ENCODE assay signal across 17 cellular contexts in genomic region chr13:101307181-101307701, GRCh38.
DNase-seq lines count a peak whose midpoint lies in the region; ATAC-seq, FAIRE-seq and TF ChIP-seq lines count a peak whose summit lies in the region.
"Had no signal": no experiment of that assay in that cellular context is flagged by ENCODE, and none has a peak within 500 bp of the region (broad histone marks: within the 10 kb centered on the region; RNA-seq: fewer than 3 reads in every experiment).

No MANE protein-coding gene starts in this region.

- no peaks in the 10 kb centered on the region for H4K20me1 ChIP-seq in astrocyte (ENCODE audit: insufficient read depth, low read length)

- no peaks in the 10 kb centered on the region for H3K9me3 Mint-ChIP-seq in astrocyte (ENCODE audit: unreplicated experiment)
- H3K9me3 Mint-ChIP-seq: central memory CD8-positive, alpha-beta T cell had no signal

- no peaks in the 10 kb centered on the region for H3K27me3 Mint-ChIP-seq in astrocyte (ENCODE audit: low read depth, unreplicated experiment)
- H3K27me3 Mint-ChIP-seq: central memory CD8-positive, alpha-beta T cell had no signal

- no peak for TF ChIP-seq EP300 in upper lobe of left lung (IDR thresholded peaks at IDR 0.05)

- peak overlapping the region; percentile 3 for H3K9ac ChIP-seq in astrocyte (ENCODE audit: low read length)

- H3K36me3 ChIP-seq in astrocyte (ENCODE audit: insufficient read depth, low read length): no peaks in the 10 kb centered on the region
- no peaks in the 10 kb centered on the region for H3K36me3 ChIP-seq in upper lobe of left lung

- peak; percentile 57 for DNase-seq in H4 (ENCODE audit: low spot score)
- DNase-seq in astrocyte (ENCODE audit: low read depth): peak; percentile 100
- DNase-seq in kidney glomerular epithelial cell (lab: John Stamatoyannopoulos, UW): peak; percentile 30
- DNase-seq in upper lobe of left lung: no peak
- DNase-seq in RKO (ENCODE audit: low spot score): no peak
- no peak for DNase-seq in NCI-H2081 treated with DMSO at 0.1 percent for 48 hours (lab: John Stamatoyannopoulos, UW)
- DNase-seq: activated CD8-positive, alpha-beta T cell treated with anti-CD3 and anti-CD28 coated beads, Interleukin-2, amount 10 ng/mL, durations not matched to agents 7 days and 5 days; activated effector memory CD4-positive, alpha-beta T cell treated with Interleukin-2 at 50 U/mL for 16 hours; GOT3; right cardiac atrium; SHP77 had no signal

- H3K27ac Mint-ChIP-seq in astrocyte (ENCODE audit: unreplicated experiment): peak overlapping the region; percentile 86
- H3K27ac Mint-ChIP-seq: activated CD8-positive, alpha-beta T cell treated with anti-CD3 and anti-CD28 coated beads, Interleukin-2, amount 10 ng/mL, durations not matched to agents 7 days and 5 days had no signal

- peak; percentile 89 for FAIRE-seq in astrocyte (lab: Jason Lieb, UNC)
- FAIRE-seq: D721Med, GM12878, GM19239, TTC549 had no signal

- H3K4me3 Mint-ChIP-seq in astrocyte (ENCODE audit: unreplicated experiment): peak overlapping the region; percentile 16
- H3K4me3 Mint-ChIP-seq: activated CD8-positive, alpha-beta T cell treated with anti-CD3 and anti-CD28 coated beads, Interleukin-2, amount 10 ng/mL, durations not matched to agents 7 days and 5 days; central memory CD8-positive, alpha-beta T cell had no signal

- H3K9me3 ChIP-seq in astrocyte (ENCODE audit: insufficient read depth, low read depth, low read length) (no peaks in the 10 kb centered on the region), upper lobe of left lung (no peaks in the 10 kb centered on the region)

- no peak for TF ChIP-seq POLR2A in upper lobe of left lung (IDR thresholded peaks at IDR 0.05)

- no peak overlapping the region for H3K4me3 ChIP-seq in astrocyte (ENCODE audit: insufficient read depth, low read depth, low read length)
- H3K4me3 ChIP-seq in upper lobe of left lung: no peak overlapping the region
- H3K4me3 ChIP-seq: GM12878 had no signal

- H3K27me3 ChIP-seq in astrocyte (ENCODE audit: insufficient read depth, low read length): no peaks in the 10 kb centered on the region
- no peaks in the 10 kb centered on the region for H3K27me3 ChIP-seq in upper lobe of left lung

- no peak for TF ChIP-seq CTCF in astrocyte (IDR thresholded peaks at IDR 0.05; ENCODE audit: insufficient read depth, low read depth, low read length)
- no peak for TF ChIP-seq CTCF in upper lobe of left lung (IDR thresholded peaks at IDR 0.05)

- H3K79me2 ChIP-seq in astrocyte (ENCODE audit: insufficient read depth, low read length): no peaks in the 10 kb centered on the region

- H3K4me2 ChIP-seq in astrocyte (ENCODE audit: low read length): peak overlapping the region; percentile 18

- H3K27ac ChIP-seq in astrocyte (ENCODE audit: low read depth, low read length) (peak overlapping the region; percentile 72), upper lobe of left lung (peak overlapping the region in 1 of 4 donors; percentile 34)

- 67 to 70% methylated on average over 5 of the region's 5 CpGs for WGBS in upper lobe of left lung, 2 donors

- H3K36me3 Mint-ChIP-seq in astrocyte (ENCODE audit: low read depth, unreplicated experiment): no peaks in the 10 kb centered on the region

- H3K4me1 ChIP-seq in astrocyte (ENCODE audit: insufficient read depth, low read length) (peaks cover 31% of the 10 kb centered on the region), upper lobe of left lung (no peaks in the 10 kb centered on the region)

- ATAC-seq in upper lobe of left lung (ENCODE audit: low FRiP score in 2 of 2): peak; percentile 28 to 72
- ATAC-seq in HG03565 (IDR thresholded peaks at IDR 0.05; ENCODE audit: unreplicated experiment): no peak
- ATAC-seq: activated CD8-positive, alpha-beta T cell treated with anti-CD3 and anti-CD28 coated beads, Interleukin-2, amount 10 ng/mL, durations not matched to agents 7 days and 5 days; GM12878; right cardiac atrium had no signal

- H2AFZ ChIP-seq in astrocyte (ENCODE audit: low read depth, low read length): peak overlapping the region; percentile 21

- H3K4me1 Mint-ChIP-seq in astrocyte (ENCODE audit: low read depth, unreplicated experiment): peaks cover 34% of the 10 kb centered on the region
- H3K4me1 Mint-ChIP-seq: central memory CD8-positive, alpha-beta T cell had no signal

Comparison
In these comparisons a context has a peak if more than half of its experiments do, and no peak if none do; other contexts are left out.
1. DNase-seq: peak in H4 (single experiment), astrocyte (single experiment) and kidney glomerular epithelial cell (single experiment); none in upper lobe of left lung (0 of 2), RKO (single experiment) and NCI-H2081 treated with DMSO at 0.1 percent for 48 hours (single experiment).